In the genomic region with DNA sequence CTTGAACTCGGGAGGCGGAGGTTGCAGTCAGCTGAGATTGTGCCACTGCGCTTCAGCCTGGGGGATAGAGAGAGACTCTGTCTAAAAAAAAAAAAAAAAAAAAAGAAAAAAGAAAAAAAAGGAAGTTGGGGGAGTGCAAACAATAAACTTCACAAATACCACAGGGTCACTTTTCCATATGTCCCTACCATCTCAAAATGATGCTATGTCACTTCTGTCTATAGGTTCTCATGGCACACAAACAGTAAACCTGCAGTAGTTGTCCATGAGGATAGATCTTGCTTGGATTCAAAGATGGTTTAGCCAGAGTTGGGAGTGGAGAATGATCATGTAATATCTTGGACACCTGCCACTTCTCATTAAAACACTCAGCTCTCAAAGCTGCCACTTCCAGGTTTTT, we compare ENCODE assay signal across 8 cellular contexts. TPM values are rescaled to one million over a fixed set of nuclear protein-coding genes. Genes with fewer than 3 reads are reported as not detected.
A peak's percentile ranks its signal among the peaks of the same experiment; 100 is the strongest.
DNase-seq lines count a peak whose midpoint lies in the region; ATAC-seq and TF ChIP-seq lines count a peak whose summit lies in the region.

No MANE protein-coding gene starts in this region.

- no peak overlapping the region for H2AFZ ChIP-seq in OCI-LY1 (ENCODE audit: low read length)

- H4K20me1 ChIP-seq in OCI-LY1 (ENCODE audit: insufficient read depth, low read length), result no peaks in the 10 kb centered on the region

- H3K4me1 ChIP-seq in OCI-LY1 (ENCODE audit: insufficient read depth, low read length, severe bottlenecking) (peaks cover 39% of the 10 kb centered on the region), SJCRH30 (no peaks in the 10 kb centered on the region)

- no peaks in the 10 kb centered on the region for H3K9me2 ChIP-seq in OCI-LY1 (ENCODE audit: low read depth, low read length)

- H3K27me3 ChIP-seq in OCI-LY1 (ENCODE audit: insufficient read depth, low read length) (no peaks in the 10 kb centered on the region), SJCRH30 (no peaks in the 10 kb centered on the region)

- peak overlapping the region; percentile 99 for H3K4me2 ChIP-seq in OCI-LY1 (ENCODE audit: low read length)

- H3K9ac ChIP-seq in OCI-LY1 (ENCODE audit: low read length), result peak overlapping the region; percentile 100; the same call in 1 of the 2 replicates

- no peak for TF ChIP-seq CTCF in OCI-LY1 (IDR thresholded peaks at IDR 0.05; ENCODE audit: low read length)
- TF ChIP-seq CTCF in endothelial cell (IDR thresholded peaks at IDR 0.05; ENCODE audit: unreplicated experiment), result no peak
- TF ChIP-seq CTCF in progenitor cell of endocrine pancreas (IDR thresholded peaks at IDR 0.05; ENCODE audit: unreplicated experiment), result no peak

- H3K4me3 ChIP-seq in OCI-LY1 (ENCODE audit: low read depth, low read length, poor library complexity, severe bottlenecking) (peak overlapping the region; percentile 100), SJCRH30 (no peak overlapping the region)

- peaks cover 7% of the 10 kb centered on the region for H3K27me3 Mint-ChIP-seq in endothelial cell (ENCODE audit: unreplicated experiment)
- no peaks in the 10 kb centered on the region for H3K27me3 Mint-ChIP-seq in progenitor cell of endocrine pancreas

- peak overlapping the region; percentile 50 for H3K27ac ChIP-seq in OCI-LY1 (ENCODE audit: low read depth, low read length, poor library complexity, severe bottlenecking)
- no peak overlapping the region for H3K27ac ChIP-seq in SJCRH30

- peaks cover 6% of the 10 kb centered on the region; the same call in 1 of the 2 replicates for H3K79me2 ChIP-seq in OCI-LY1 (ENCODE audit: insufficient read depth, low read length)

- H3F3A ChIP-seq in OCI-LY1 (ENCODE audit: insufficient read depth, low read length), result no peaks in the 10 kb centered on the region

- H3K36me3 ChIP-seq in OCI-LY1 (ENCODE audit: insufficient read depth, low read length) (peaks cover 10% of the 10 kb centered on the region), SJCRH30 (no peaks in the 10 kb centered on the region; the same call in 1 of the 2 replicates)

- H3K9me3 ChIP-seq in OCI-LY1 (ENCODE audit: low read length) (no peaks in the 10 kb centered on the region), SJCRH30 (replicated peaks) (no peaks in the 10 kb centered on the region)

- H3K36me3 Mint-ChIP-seq in endothelial cell (ENCODE audit: low read depth, unreplicated experiment), result peaks cover 6% of the 10 kb centered on the region
- H3K36me3 Mint-ChIP-seq in progenitor cell of endocrine pancreas (ENCODE audit: insufficient read depth), result peaks cover 7% of the 10 kb centered on the region

- no peak for ATAC-seq in HG03460 (IDR thresholded peaks at IDR 0.05; ENCODE audit: unreplicated experiment)

- H3K4me3 Mint-ChIP-seq in endothelial cell (ENCODE audit: unreplicated experiment) (peak overlapping the region; percentile 99), progenitor cell of endocrine pancreas (ENCODE audit: low read depth) (peak overlapping the region; percentile 92)

- H3K27ac Mint-ChIP-seq in endothelial cell (ENCODE audit: unreplicated experiment) (no peak overlapping the region), progenitor cell of endocrine pancreas (no peak overlapping the region)

- peak; percentile 86 for DNase-seq in GF-D8 (lab: John Stamatoyannopoulos, UW)
- no peak for DNase-seq in endothelial cell (ENCODE audit: low spot score)
- DNase-seq in progenitor cell of endocrine pancreas (ENCODE audit: low spot score, unreplicated experiment), result no peak
- no peak for DNase-seq in SJCRH30
- no peak for DNase-seq in activated CD8-positive, alpha-beta memory T cell treated with anti-CD3 and anti-CD28 coated beads for 24 hours
- DNase-seq in DMS114 treated with DMSO at 0.1 percent for 48 hours (lab: John Stamatoyannopoulos, UW; ENCODE audit: unreplicated experiment), result no peak

- H3K4me1 Mint-ChIP-seq in endothelial cell (ENCODE audit: unreplicated experiment) (peaks cover 14% of the 10 kb centered on the region), progenitor cell of endocrine pancreas (ENCODE audit: low read depth) (peaks cover 12% of the 10 kb centered on the region)

- H3K9me3 Mint-ChIP-seq in endothelial cell (ENCODE audit: unreplicated experiment) (no peaks in the 10 kb centered on the region), progenitor cell of endocrine pancreas (ENCODE audit: low read depth) (no peaks in the 10 kb centered on the region)

RNA-seq across cellular contexts. Expression of gene VPS11, which starts 1.1 kb away (rescaled TPM):
- total RNA-seq in endothelial cell (ENCODE audit: unreplicated experiment) (32.7 TPM), progenitor cell of endocrine pancreas (36.3 and 37.2 TPM in 2 replicates)
- 11.6 and 11.9 TPM in 2 replicates for total RNA-seq in SJCRH30 (2014; rRNA removed; shearing (Covaris generic))

RNA-seq across cellular contexts. Expression of gene HYOU1, which starts 9.5 kb away (rescaled TPM):
- total RNA-seq in endothelial cell (ENCODE audit: unreplicated experiment) (243 TPM), progenitor cell of endocrine pancreas (196 and 199 TPM in 2 replicates)
- total RNA-seq in SJCRH30 (2014; rRNA removed; shearing (Covaris generic)), result 68.1 and 79.3 TPM in 2 replicates

RNA-seq across cellular contexts. Expression of gene HMBS, which starts 18.2 kb away (rescaled TPM):
- total RNA-seq in endothelial cell (ENCODE audit: unreplicated experiment) (13.6 TPM), progenitor cell of endocrine pancreas (39.0 and 39.8 TPM in 2 replicates)
- 10.1 and 14.3 TPM in 2 replicates for total RNA-seq in SJCRH30 (2014; rRNA removed; shearing (Covaris generic))

RNA-seq across cellular contexts. Expression of gene DPAGT1, which starts 35.2 kb away (rescaled TPM):
- 53.2 TPM for total RNA-seq in endothelial cell (ENCODE audit: unreplicated experiment)
- 53.4 and 60.8 TPM in 2 replicates for total RNA-seq in progenitor cell of endocrine pancreas
- total RNA-seq in SJCRH30 (2014; rRNA removed; shearing (Covaris generic)), result 23.7 and 24.0 TPM in 2 replicates

RNA-seq across cellular contexts. Expression of gene SLC37A4, which starts 35.8 kb away (rescaled TPM):
- total RNA-seq in endothelial cell (ENCODE audit: unreplicated experiment), result 21.9 TPM
- 52.7 and 53.4 TPM in 2 replicates for total RNA-seq in progenitor cell of endocrine pancreas
- total RNA-seq in SJCRH30 (2014; rRNA removed; shearing (Covaris generic)), result 8.7 and 9.8 TPM in 2 replicates
